22 cellular contexts compared by ENCODE assay signal in the genomic region with DNA sequence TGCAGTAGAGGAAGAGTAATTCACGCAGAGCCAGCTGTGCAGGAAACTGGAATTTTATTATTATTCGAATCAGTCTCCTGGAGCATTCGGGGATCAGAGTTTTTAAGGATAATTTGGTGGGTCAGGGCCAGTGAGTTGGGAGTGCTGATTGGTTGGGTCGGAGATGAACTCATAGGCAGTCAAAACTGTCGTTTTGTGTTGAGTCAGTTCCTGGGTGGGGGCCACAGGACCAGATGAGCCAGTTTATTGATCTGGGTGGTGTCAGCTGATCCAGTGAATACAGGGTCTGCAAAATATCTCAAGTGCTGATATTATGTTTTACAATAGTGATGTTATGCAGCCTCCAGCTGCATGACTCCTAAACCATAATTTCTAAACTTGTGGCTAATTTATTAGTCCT.
"Had no signal": no experiment of that assay in that cellular context is flagged by ENCODE, and none has a peak within 500 bp of the region (broad histone marks: within the 10 kb centered on the region; RNA-seq: fewer than 3 reads in every experiment).

No MANE protein-coding gene starts in this region.

- H3K27ac Mint-ChIP-seq: activated CD4-positive, alpha-beta memory T cell treated with anti-CD3 and anti-CD28 coated beads, Interleukin-2, amount 10 ng/mL, durations not matched to agents 7 days and 5 days; activated T-cell treated with anti-CD3 and anti-CD28 coated beads, Interleukin-2, amount 50 U/mL, for 24 hours; activated T-helper 2 cell treated with anti-CD3 and anti-CD28 coated beads, Interferon-gamma antibody, Interleukin-2, Interleukin-4, amounts not matched to agents 10 μg/mL and 5 μg/mL and 100 μg/mL, durations not matched to agents 14 hours and 24 hours and 36 hours; effector memory CD8-positive, alpha-beta T cell; natural killer cell; stimulated activated effector memory CD8-positive, alpha-beta T cell treated with anti-CD3 and anti-CD28 coated beads, Interleukin-12 subunit alpha, Interleukin-12 subunit beta, amount 100 ng/mL, for 72 hours; T-helper 2 cell treated with Interferon-gamma antibody and Interleukin-4, amounts not matched to agents 5 μg/mL and 100 μg/mL, for 36 hours had no signal

- DNase-seq: activated CD4-positive, alpha-beta memory T cell treated with anti-CD3 and anti-CD28 coated beads, Interleukin-2, amount 10 ng/mL, durations not matched to agents 7 days and 5 days; activated CD4-positive, alpha-beta T cell treated with anti-CD3 and anti-CD28 coated beads for 48 hours; activated CD4-positive, CD25-positive, alpha-beta regulatory T cell; activated naive CD4-positive, alpha-beta T cell treated with Interleukin-2 at 50 U/mL for 16 hours; activated T-cell treated with anti-CD3 and anti-CD28 coated beads, Interleukin-2, amount 50 U/mL, for 24 hours; body of pancreas; dermis blood vessel endothelial cell; effector memory CD8-positive, alpha-beta T cell; foreskin keratinocyte; kidney; mesendoderm; natural killer cell; stimulated activated CD4-positive, alpha-beta T cell treated with anti-CD3 and anti-CD28 coated beads, Interleukin-4, amount 100 ng/mL, for 24 hours; stomach; testis; upper lobe of right lung had no signal

- H3K27me3 ChIP-seq: body of pancreas, foreskin keratinocyte, neutrophil, stomach, testis, upper lobe of right lung had no signal

- H3K36me3 ChIP-seq: neutrophil, stomach, upper lobe of right lung had no signal

- H3K27ac ChIP-seq: body of pancreas, foreskin keratinocyte, neutrophil, parathyroid adenoma, stomach, testis, upper lobe of right lung had no signal

- H3K9me3 Mint-ChIP-seq: activated CD4-positive, alpha-beta memory T cell treated with anti-CD3 and anti-CD28 coated beads, Interleukin-2, amount 10 ng/mL, durations not matched to agents 7 days and 5 days; activated T-helper 2 cell treated with anti-CD3 and anti-CD28 coated beads, Interferon-gamma antibody, Interleukin-2, Interleukin-4, amounts not matched to agents 10 μg/mL and 5 μg/mL and 100 μg/mL, durations not matched to agents 14 hours and 24 hours and 36 hours; effector memory CD8-positive, alpha-beta T cell; natural killer cell; stimulated activated effector memory CD8-positive, alpha-beta T cell treated with anti-CD3 and anti-CD28 coated beads, Interleukin-12 subunit alpha, Interleukin-12 subunit beta, amount 100 ng/mL, for 72 hours; T-helper 2 cell treated with Interferon-gamma antibody and Interleukin-4, amounts not matched to agents 5 μg/mL and 100 μg/mL, for 36 hours had no signal

- H3K4me3 ChIP-seq: body of pancreas, smooth muscle cell, stomach, testis, upper lobe of right lung had no signal

- H3K4me3 Mint-ChIP-seq: activated CD4-positive, alpha-beta memory T cell treated with anti-CD3 and anti-CD28 coated beads, Interleukin-2, amount 10 ng/mL, durations not matched to agents 7 days and 5 days; activated T-cell treated with anti-CD3 and anti-CD28 coated beads, Interleukin-2, amount 50 U/mL, for 24 hours; effector memory CD8-positive, alpha-beta T cell; natural killer cell; stimulated activated effector memory CD8-positive, alpha-beta T cell treated with anti-CD3 and anti-CD28 coated beads, Interleukin-12 subunit alpha, Interleukin-12 subunit beta, amount 100 ng/mL, for 72 hours; T-helper 2 cell treated with Interferon-gamma antibody and Interleukin-4, amounts not matched to agents 5 μg/mL and 100 μg/mL, for 36 hours had no signal

- ATAC-seq: body of pancreas; effector memory CD8-positive, alpha-beta T cell; foreskin keratinocyte; natural killer cell; stimulated activated effector memory CD8-positive, alpha-beta T cell treated with anti-CD3 and anti-CD28 coated beads, Interleukin-12 subunit alpha, Interleukin-12 subunit beta, amount 100 ng/mL, for 72 hours; upper lobe of right lung had no signal

- H3K9me3 ChIP-seq: body of pancreas, neutrophil, stomach, testis, upper lobe of right lung had no signal

- H3K4me1 ChIP-seq: testis had no signal

- H3K36me3 Mint-ChIP-seq: natural killer cell; stimulated activated effector memory CD8-positive, alpha-beta T cell treated with anti-CD3 and anti-CD28 coated beads, Interleukin-12 subunit alpha, Interleukin-12 subunit beta, amount 100 ng/mL, for 72 hours had no signal

- H3K4me1 Mint-ChIP-seq: activated CD4-positive, alpha-beta memory T cell treated with anti-CD3 and anti-CD28 coated beads, Interleukin-2, amount 10 ng/mL, durations not matched to agents 7 days and 5 days; natural killer cell; stimulated activated effector memory CD8-positive, alpha-beta T cell treated with anti-CD3 and anti-CD28 coated beads, Interleukin-12 subunit alpha, Interleukin-12 subunit beta, amount 100 ng/mL, for 72 hours had no signal
